ENCODE assay signal across 9 cellular contexts in the genomic region with DNA sequence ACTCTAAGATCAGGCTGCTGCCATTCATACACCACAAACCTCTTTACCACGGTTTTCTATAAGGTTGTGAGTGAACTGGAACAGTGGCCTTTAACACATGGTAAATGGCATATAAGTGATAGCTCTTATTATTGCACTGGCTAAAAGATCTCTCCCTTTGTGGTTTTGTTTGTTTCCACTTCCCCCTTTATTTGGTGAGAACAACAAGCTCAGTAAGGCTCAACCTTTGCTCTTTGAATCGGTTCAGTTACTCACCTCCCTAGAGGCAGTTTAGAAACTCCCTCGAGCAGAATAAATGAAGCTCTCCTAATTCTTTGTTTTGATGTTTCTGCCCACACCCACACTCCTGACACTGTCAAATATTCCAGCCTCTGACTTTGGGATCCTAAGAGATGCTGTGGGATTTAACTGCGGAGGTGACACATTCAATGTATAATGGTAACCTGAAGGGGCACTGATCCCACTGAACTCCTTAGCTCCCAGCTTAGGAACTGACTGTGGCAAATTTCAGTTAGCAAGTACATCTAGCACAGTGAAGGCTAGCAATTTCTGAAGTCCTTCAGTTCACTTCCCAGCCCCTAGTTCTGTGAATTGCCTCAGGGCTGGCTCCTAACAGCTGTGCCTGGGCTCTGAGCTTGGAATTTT. TPM values are rescaled to one million over a fixed set of nuclear protein-coding genes. Genes with fewer than 3 reads are reported as not detected.
A peak's percentile ranks its signal among the peaks of the same experiment; 100 is the strongest.
DNase-seq lines count a peak whose midpoint lies in the region; ATAC-seq and TF ChIP-seq lines count a peak whose summit lies in the region.
"Had no signal": no experiment of that assay in that cellular context is flagged by ENCODE, and none has a peak within 500 bp of the region (broad histone marks: within the 10 kb centered on the region; RNA-seq: fewer than 3 reads in every experiment).

No MANE protein-coding gene starts in this region.

- peak overlapping the region; percentile 64 for H3K27ac ChIP-seq in OCI-LY7 (ENCODE audit: low read depth, low read length, poor library complexity, severe bottlenecking)
- H3K27ac ChIP-seq: SK-N-MC had no signal

- peaks cover 4% of the 10 kb centered on the region for H3K9me3 Mint-ChIP-seq in osteocyte (ENCODE audit: unreplicated experiment)
- peaks cover 7 to 8% (median 7%) of the 10 kb centered on the region in 3 donors for H3K9me3 Mint-ChIP-seq in T-cell

- peak; percentile 86 for DNase-seq in OCI-LY7 (ENCODE audit: low spot score)
- DNase-seq in osteocyte (ENCODE audit: extremely low spot score, unreplicated experiment) = no peak
- DNase-seq in EL = no peak
- no peak for DNase-seq in T-cell
- DNase-seq in activated CD8-positive, alpha-beta memory T cell treated with anti-CD3 and anti-CD28 coated beads, Interleukin-2, amount 50 U/mL, for 4 hours = no peak
- no peak for DNase-seq in DMS53 (lab: John Stamatoyannopoulos, UW)

- ATAC-seq in GM19328 (IDR thresholded peaks at IDR 0.05; ENCODE audit: unreplicated experiment) = peak; percentile 99
- ATAC-seq in HG02973 (IDR thresholded peaks at IDR 0.05; ENCODE audit: unreplicated experiment) = peak; percentile 99
- no peak for ATAC-seq in T-cell (replicated peaks in 1 of 4)

- peak overlapping the region; percentile 44 for H3K4me3 ChIP-seq in OCI-LY7 (ENCODE audit: low read depth, low read length, poor library complexity, severe bottlenecking)
- H3K4me3 ChIP-seq: SK-N-MC had no signal

- 0 out of 2 replicates have a peak, but pooled peaks have one; percentile 12 for TF ChIP-seq CTCF in OCI-LY7 (conservative IDR thresholded peaks at IDR 0.05; ENCODE audit: low read length)
- no peak for TF ChIP-seq CTCF in osteocyte (IDR thresholded peaks at IDR 0.05)

- H3K36me3 Mint-ChIP-seq in osteocyte (ENCODE audit: unreplicated experiment) = no peaks in the 10 kb centered on the region
- H3K36me3 Mint-ChIP-seq in T-cell = no peaks in the 10 kb centered on the region

- H3K4me1 Mint-ChIP-seq in osteocyte (ENCODE audit: unreplicated experiment) (peaks cover 18% of the 10 kb centered on the region), T-cell (peaks cover 0 to 7% (median 0%) of the 10 kb centered on the region in 3 donors)

- peak overlapping the region; percentile 83 for H3K4me2 ChIP-seq in OCI-LY7 (ENCODE audit: low read length)

- H4K20me1 ChIP-seq in OCI-LY7 (ENCODE audit: insufficient read depth, low read length) = no peaks in the 10 kb centered on the region; the same call in 1 of the 2 replicates

- no TSS peak for BruUV-seq in OCI-LY7 (replicated peaks; lab: Mats Ljungman, UMichigan)

- peak overlapping the region; percentile 39; the same call in 1 of the 2 replicates for H2AFZ ChIP-seq in OCI-LY7 (ENCODE audit: low read length)

- POLR2A ChIA-PET in OCI-LY7 (lab: Charles Lee) (interaction anchor here (0.5 to 3.1 kb wide), 17 partner anchors 9 to 1711 kb away, joined by 3 to 21 read pairs (median 3); partner anchors contain the start of gene RAD23B), T-cell (lab: Charles Lee) (no interaction called here)

- H3K27me3 Mint-ChIP-seq in osteocyte (ENCODE audit: unreplicated experiment) = no peaks in the 10 kb centered on the region
- peaks cover 0 to 11% of the 10 kb centered on the region in 2 donors for H3K27me3 Mint-ChIP-seq in T-cell

- intact Hi-C loops in OCI-LY7 (cut with micrococcal nuclease; ENCODE audit: unreplicated experiment) = no loop called here

- H3K4me3 Mint-ChIP-seq in osteocyte (ENCODE audit: unreplicated experiment) = no peak overlapping the region
- H3K4me3 Mint-ChIP-seq in T-cell = no peak overlapping the region

- H3K79me2 ChIP-seq in OCI-LY7 (ENCODE audit: insufficient read depth, low read depth, low read length) = no peaks in the 10 kb centered on the region

- H3K9me3 ChIP-seq in OCI-LY7 (ENCODE audit: low read length) = no peaks in the 10 kb centered on the region

- H3K36me3 ChIP-seq in OCI-LY7 (ENCODE audit: insufficient read depth, low read length) = no peaks in the 10 kb centered on the region

- no peaks in the 10 kb centered on the region for H3K9me2 ChIP-seq in OCI-LY7 (ENCODE audit: insufficient read depth, low read length)

- CTCF ChIA-PET in OCI-LY7 (lab: Charles Lee; ENCODE audit: unreplicated experiment) (interaction anchor here (1.3 kb wide), 1 partner anchor 21 kb away, joined by 3 read pairs; no protein-coding TSS in a partner anchor), T-cell (lab: Charles Lee) (interaction anchor here in 1 of 2 donors (0.9 kb wide), 1 partner anchor 81 kb away, joined by 3 read pairs; no protein-coding TSS in a partner anchor)

- peaks cover 24% of the 10 kb centered on the region for H3K4me1 ChIP-seq in OCI-LY7 (ENCODE audit: insufficient read depth, low read length, poor library complexity, severe bottlenecking)

- H3K27ac Mint-ChIP-seq in osteocyte (ENCODE audit: unreplicated experiment) (peak overlapping the region; percentile 38), T-cell (no peak overlapping the region)

RNA-seq across cellular contexts. Expression of gene RAD23B, which starts 22.5 kb away (rescaled TPM):
- 61.0 and 67.3 TPM in 2 replicates for total RNA-seq in OCI-LY7 (2014; rRNA removed; shearing (Covaris generic))
- total RNA-seq in OCI-LY7 (2022) = 120 and 141 TPM in 2 replicates
- total RNA-seq in osteocyte = 125 and 126 TPM in 2 replicates
- total RNA-seq in T-cell = 10 to 100 TPM; 55.0 to 68.4 (median 56.2) TPM

Comparison
In these comparisons a context has a peak if more than half of its experiments do, and no peak if none do; other contexts are left out.
1. ATAC-seq: peak in GM19328 (single experiment) and HG02973 (single experiment); none in T-cell (0 of 4).